In genomic region chr10:37765216-37765615, GRCh38 we compare ENCODE assay signal across 9 cellular contexts.
"Had no signal": no experiment of that assay in that cellular context is flagged by ENCODE, and none has a peak within 500 bp of the region (broad histone marks: within the 10 kb centered on the region; RNA-seq: fewer than 3 reads in every experiment).

No MANE protein-coding gene starts in this region.

- H3K4me3 Mint-ChIP-seq: HFFc6 had no signal

- H3K27ac Mint-ChIP-seq: HFFc6 had no signal

- H3K9me3 ChIP-seq: HAP-1 had no signal

- DNase-seq: GM23248, GOT3, H7, HFFc6, IMR-90, KG1 had no signal

- ATAC-seq: HCT116, K562 had no signal

- H3K27ac ChIP-seq: GM23248 had no signal

- H3K4me3 ChIP-seq: GM23248, HAP-1, K562 had no signal

- H2AFZ ChIP-seq: GM23248 had no signal

- H3K36me3 ChIP-seq: HAP-1 had no signal

- H3K9ac ChIP-seq: GM23248 had no signal

- H3K4me1 ChIP-seq: HAP-1 had no signal
